In the genomic region with DNA sequence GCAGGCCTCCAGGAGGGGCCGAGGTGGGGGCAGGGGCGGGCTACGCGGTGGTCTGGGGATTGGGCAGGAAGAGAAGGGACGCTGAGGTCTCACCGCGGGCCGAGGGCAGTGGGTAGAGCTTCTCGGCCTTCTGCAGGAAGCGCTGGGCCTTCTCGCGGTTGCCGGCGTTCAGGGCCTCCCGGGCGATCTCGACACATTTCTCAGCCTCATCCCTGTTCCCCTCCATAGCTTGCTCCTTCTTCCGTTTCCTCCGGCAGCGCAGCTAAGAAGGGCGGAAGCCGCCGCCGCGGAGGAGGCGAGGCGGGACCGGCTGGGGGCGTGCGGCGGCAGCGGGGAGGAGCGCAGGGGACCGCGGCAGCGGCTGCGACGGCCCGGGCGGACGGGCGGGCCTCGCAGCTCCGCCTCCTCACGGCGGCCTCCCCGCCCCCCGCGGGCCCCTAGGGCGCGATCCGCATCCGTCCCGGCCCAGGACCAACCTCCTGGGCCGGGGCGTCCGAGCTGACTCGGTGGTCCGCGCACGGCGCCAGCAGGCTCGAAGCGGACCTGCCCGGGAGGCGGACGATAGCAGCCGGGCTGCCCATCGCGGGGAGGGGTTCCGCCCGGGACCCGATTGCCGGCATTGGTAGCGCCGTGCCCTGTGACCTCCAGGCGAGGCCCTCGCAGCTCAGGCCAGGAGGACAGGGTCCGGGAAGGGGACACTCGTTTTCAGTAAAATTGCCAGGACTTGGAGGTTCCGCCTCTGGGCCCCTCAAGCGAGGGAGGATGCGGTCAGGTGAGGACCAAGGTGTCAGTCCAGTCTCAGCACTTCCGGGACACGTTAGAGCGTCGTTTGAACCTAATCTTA, we compare ENCODE assay signal across 1 cellular context.
TF ChIP-seq lines count a peak whose summit lies in the region.

A gene (minus strand): TSS at position 273 of the 844 bp plus-strand sequence. CDS start 47 bp downstream, at position 226.

TF ChIP-seq in HepG2, 621 proteins besides CTCF, POLR2A, EP300 and RAD21 (continued from another document and continues in another):
- TF ChIP-seq, protein P1, sequence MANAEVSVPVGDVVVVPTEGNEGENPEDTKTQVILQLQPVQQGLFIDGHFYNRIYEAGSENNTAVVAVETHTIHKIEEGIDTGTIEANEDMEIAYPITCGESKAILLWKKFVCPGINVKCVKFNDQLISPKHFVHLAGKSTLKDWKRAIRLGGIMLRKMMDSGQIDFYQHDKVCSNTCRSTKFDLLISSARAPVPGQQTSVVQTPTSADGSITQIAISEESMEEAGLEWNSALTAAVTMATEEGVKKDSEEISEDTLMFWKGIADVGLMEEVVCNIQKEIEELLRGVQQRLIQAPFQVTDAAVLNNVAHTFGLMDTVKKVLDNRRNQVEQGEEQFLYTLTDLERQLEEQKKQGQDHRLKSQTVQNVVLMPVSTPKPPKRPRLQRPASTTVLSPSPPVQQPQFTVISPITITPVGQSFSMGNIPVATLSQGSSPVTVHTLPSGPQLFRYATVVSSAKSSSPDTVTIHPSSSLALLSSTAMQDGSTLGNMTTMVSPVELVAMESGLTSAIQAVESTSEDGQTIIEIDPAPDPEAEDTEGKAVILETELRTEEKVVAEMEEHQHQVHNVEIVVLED (CRISPR knock-in tag; IDR thresholded peaks at IDR 0.05; ENCODE audit: borderline replicate concordance), result no peak
- TF ChIP-seq, protein P2, sequence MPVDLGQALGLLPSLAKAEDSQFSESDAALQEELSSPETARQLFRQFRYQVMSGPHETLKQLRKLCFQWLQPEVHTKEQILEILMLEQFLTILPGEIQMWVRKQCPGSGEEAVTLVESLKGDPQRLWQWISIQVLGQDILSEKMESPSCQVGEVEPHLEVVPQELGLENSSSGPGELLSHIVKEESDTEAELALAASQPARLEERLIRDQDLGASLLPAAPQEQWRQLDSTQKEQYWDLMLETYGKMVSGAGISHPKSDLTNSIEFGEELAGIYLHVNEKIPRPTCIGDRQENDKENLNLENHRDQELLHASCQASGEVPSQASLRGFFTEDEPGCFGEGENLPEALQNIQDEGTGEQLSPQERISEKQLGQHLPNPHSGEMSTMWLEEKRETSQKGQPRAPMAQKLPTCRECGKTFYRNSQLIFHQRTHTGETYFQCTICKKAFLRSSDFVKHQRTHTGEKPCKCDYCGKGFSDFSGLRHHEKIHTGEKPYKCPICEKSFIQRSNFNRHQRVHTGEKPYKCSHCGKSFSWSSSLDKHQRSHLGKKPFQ (CRISPR knock-in tag; IDR thresholded peaks at IDR 0.05; ENCODE audit: insufficient replicate concordance), result no peak
- TF ChIP-seq PHF21A (CRISPR knock-in tag; IDR thresholded peaks at IDR 0.05) (peak; percentile 33), RBM39 (IDR thresholded peaks at IDR 0.05; ENCODE audit: low read depth, low read length, poor library complexity, severe bottlenecking) (no peak), HDAC2 (CRISPR knock-in tag; IDR thresholded peaks at IDR 0.05) (peak; percentile 24; the same call in 1 of the 2 replicates), NFE2L1 (CRISPR knock-in tag; IDR thresholded peaks at IDR 0.05; ENCODE audit: borderline replicate concordance) (no peak), DNMT1 (CRISPR knock-in tag; IDR thresholded peaks at IDR 0.05) (peak; percentile 21; the same call in 1 of the 2 replicates), MZF1 (CRISPR knock-in tag; IDR thresholded peaks at IDR 0.05; ENCODE audit: borderline replicate concordance) (0 out of 2 replicates have a peak, but pooled peaks have one; percentile 30), ZNF619 (CRISPR knock-in tag; IDR thresholded peaks at IDR 0.05) (no peak), ZNF337 (CRISPR knock-in tag; IDR thresholded peaks at IDR 0.05; ENCODE audit: borderline replicate concordance, low read depth) (0 out of 2 replicates have a peak, but pooled peaks have one; percentile 35), HHEX (CRISPR knock-in tag; IDR thresholded peaks at IDR 0.05) (no peak), GATA4 (IDR thresholded peaks at IDR 0.05; ENCODE audit: borderline replicate concordance, low read depth) (no peak), SAFB2 (CRISPR knock-in tag; IDR thresholded peaks at IDR 0.05; ENCODE audit: borderline replicate concordance, low read depth) (0 out of 2 replicates have a peak, but pooled peaks have one; percentile 59), RFXANK (CRISPR knock-in tag; IDR thresholded peaks at IDR 0.05) (no peak), NR2F6 (IDR thresholded peaks at IDR 0.05) (no peak), NR2F6 (CRISPR knock-in tag; IDR thresholded peaks at IDR 0.05) (no peak), ZNF224 (CRISPR knock-in tag; IDR thresholded peaks at IDR 0.05) (no peak), NAIF1 (CRISPR knock-in tag; IDR thresholded peaks at IDR 0.05; ENCODE audit: borderline replicate concordance) (0 out of 2 replicates have a peak, but pooled peaks have one; percentile 35), ZNF136 (CRISPR knock-in tag; IDR thresholded peaks at IDR 0.05; ENCODE audit: low read depth) (no peak), MTA1 (CRISPR knock-in tag; IDR thresholded peaks at IDR 0.05; ENCODE audit: borderline replicate concordance) (peak; percentile 68), TCF7 (IDR thresholded peaks at IDR 0.05; ENCODE audit: low read depth) (no peak), ZNF550 (CRISPR knock-in tag; IDR thresholded peaks at IDR 0.05; ENCODE audit: borderline replicate concordance) (no peak), SP4 (CRISPR knock-in tag; IDR thresholded peaks at IDR 0.05) (0 out of 2 replicates have a peak, but pooled peaks have one; percentile 24), ZNF792 (CRISPR knock-in tag; IDR thresholded peaks at IDR 0.05) (peak; percentile 61; the same call in 1 of the 2 replicates)
- TF ChIP-seq, protein P3, sequence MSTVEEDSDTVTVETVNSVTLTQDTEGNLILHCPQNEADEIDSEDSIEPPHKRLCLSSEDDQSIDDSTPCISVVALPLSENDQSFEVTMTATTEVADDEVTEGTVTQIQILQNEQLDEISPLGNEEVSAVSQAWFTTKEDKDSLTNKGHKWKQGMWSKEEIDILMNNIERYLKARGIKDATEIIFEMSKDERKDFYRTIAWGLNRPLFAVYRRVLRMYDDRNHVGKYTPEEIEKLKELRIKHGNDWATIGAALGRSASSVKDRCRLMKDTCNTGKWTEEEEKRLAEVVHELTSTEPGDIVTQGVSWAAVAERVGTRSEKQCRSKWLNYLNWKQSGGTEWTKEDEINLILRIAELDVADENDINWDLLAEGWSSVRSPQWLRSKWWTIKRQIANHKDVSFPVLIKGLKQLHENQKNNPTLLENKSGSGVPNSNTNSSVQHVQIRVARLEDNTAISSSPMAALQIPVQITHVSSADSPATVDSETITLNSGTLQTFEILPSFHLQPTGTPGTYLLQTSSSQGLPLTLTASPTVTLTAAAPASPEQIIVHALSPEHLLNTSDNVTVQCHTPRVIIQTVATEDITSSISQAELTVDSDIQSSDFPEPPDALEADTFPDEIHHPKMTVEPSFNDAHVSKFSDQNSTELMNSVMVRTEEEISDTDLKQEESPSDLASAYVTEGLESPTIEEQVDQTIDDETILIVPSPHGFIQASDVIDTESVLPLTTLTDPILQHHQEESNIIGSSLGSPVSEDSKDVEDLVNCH (CRISPR knock-in tag; IDR thresholded peaks at IDR 0.05), result 0 out of 2 replicates have a peak, but pooled peaks have one; percentile 75
- TF ChIP-seq, protein P4, sequence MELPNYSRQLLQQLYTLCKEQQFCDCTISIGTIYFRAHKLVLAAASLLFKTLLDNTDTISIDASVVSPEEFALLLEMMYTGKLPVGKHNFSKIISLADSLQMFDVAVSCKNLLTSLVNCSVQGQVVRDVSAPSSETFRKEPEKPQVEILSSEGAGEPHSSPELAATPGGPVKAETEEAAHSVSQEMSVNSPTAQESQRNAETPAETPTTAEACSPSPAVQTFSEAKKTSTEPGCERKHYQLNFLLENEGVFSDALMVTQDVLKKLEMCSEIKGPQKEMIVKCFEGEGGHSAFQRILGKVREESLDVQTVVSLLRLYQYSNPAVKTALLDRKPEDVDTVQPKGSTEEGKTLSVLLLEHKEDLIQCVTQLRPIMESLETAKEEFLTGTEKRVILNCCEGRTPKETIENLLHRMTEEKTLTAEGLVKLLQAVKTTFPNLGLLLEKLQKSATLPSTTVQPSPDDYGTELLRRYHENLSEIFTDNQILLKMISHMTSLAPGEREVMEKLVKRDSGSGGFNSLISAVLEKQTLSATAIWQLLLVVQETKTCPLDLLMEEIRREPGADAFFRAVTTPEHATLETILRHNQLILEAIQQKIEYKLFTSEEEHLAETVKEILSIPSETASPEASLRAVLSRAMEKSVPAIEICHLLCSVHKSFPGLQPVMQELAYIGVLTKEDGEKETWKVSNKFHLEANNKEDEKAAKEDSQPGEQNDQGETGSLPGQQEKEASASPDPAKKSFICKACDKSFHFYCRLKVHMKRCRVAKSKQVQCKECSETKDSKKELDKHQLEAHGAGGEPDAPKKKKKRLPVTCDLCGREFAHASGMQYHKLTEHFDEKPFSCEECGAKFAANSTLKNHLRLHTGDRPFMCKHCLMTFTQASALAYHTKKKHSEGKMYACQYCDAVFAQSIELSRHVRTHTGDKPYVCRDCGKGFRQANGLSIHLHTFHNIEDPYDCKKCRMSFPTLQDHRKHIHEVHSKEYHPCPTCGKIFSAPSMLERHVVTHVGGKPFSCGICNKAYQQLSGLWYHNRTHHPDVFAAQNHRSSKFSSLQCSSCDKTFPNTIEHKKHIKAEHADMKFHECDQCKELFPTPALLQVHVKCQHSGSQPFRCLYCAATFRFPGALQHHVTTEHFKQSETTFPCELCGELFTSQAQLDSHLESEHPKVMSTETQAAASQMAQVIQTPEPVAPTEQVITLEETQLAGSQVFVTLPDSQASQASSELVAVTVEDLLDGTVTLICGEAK (IDR thresholded peaks at IDR 0.05), result no peak
- TF ChIP-seq, protein P4 (CRISPR knock-in tag; IDR thresholded peaks at IDR 0.05), result no peak
- TF ChIP-seq, protein P5, sequence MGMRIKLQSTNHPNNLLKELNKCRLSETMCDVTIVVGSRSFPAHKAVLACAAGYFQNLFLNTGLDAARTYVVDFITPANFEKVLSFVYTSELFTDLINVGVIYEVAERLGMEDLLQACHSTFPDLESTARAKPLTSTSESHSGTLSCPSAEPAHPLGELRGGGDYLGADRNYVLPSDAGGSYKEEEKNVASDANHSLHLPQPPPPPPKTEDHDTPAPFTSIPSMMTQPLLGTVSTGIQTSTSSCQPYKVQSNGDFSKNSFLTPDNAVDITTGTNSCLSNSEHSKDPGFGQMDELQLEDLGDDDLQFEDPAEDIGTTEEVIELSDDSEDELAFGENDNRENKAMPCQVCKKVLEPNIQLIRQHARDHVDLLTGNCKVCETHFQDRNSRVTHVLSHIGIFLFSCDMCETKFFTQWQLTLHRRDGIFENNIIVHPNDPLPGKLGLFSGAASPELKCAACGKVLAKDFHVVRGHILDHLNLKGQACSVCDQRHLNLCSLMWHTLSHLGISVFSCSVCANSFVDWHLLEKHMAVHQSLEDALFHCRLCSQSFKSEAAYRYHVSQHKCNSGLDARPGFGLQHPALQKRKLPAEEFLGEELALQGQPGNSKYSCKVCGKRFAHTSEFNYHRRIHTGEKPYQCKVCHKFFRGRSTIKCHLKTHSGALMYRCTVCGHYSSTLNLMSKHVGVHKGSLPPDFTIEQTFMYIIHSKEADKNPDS (CRISPR knock-in tag; IDR thresholded peaks at IDR 0.05), result no peak
- TF ChIP-seq, protein P6, sequence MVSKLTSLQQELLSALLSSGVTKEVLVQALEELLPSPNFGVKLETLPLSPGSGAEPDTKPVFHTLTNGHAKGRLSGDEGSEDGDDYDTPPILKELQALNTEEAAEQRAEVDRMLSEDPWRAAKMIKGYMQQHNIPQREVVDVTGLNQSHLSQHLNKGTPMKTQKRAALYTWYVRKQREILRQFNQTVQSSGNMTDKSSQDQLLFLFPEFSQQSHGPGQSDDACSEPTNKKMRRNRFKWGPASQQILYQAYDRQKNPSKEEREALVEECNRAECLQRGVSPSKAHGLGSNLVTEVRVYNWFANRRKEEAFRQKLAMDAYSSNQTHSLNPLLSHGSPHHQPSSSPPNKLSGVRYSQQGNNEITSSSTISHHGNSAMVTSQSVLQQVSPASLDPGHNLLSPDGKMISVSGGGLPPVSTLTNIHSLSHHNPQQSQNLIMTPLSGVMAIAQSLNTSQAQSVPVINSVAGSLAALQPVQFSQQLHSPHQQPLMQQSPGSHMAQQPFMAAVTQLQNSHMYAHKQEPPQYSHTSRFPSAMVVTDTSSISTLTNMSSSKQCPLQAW (CRISPR knock-in tag; IDR thresholded peaks at IDR 0.05), result no peak
- TF ChIP-seq, protein P7, sequence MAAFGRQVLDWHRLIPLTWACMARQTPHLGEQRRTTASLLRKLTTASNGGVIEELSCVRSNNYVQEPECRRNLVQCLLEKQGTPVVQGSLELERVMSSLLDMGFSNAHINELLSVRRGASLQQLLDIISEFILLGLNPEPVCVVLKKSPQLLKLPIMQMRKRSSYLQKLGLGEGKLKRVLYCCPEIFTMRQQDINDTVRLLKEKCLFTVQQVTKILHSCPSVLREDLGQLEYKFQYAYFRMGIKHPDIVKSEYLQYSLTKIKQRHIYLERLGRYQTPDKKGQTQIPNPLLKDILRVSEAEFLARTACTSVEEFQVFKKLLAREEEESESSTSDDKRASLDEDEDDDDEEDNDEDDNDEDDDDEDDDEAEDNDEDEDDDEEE (CRISPR knock-in tag; IDR thresholded peaks at IDR 0.05), result no peak
- TF ChIP-seq, protein P8, sequence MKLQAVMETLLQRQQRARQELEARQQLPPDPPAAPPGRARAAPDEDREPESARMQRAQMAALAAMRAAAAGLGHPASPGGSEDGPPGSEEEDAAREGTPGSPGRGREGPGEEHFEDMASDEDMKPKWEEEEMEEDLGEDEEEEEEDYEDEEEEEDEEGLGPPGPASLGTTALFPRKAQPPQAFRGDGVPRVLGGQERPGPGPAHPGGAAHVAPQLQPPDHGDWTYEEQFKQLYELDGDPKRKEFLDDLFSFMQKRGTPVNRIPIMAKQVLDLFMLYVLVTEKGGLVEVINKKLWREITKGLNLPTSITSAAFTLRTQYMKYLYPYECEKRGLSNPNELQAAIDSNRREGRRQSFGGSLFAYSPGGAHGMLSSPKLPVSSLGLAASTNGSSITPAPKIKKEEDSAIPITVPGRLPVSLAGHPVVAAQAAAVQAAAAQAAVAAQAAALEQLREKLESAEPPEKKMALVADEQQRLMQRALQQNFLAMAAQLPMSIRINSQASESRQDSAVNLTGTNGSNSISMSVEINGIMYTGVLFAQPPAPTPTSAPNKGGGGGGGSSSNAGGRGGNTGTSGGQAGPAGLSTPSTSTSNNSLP (IDR thresholded peaks at IDR 0.05; ENCODE audit: low read depth, low read length), result no peak
